Comparison of ENCODE assay signal across 8 cellular contexts in the genomic region with DNA sequence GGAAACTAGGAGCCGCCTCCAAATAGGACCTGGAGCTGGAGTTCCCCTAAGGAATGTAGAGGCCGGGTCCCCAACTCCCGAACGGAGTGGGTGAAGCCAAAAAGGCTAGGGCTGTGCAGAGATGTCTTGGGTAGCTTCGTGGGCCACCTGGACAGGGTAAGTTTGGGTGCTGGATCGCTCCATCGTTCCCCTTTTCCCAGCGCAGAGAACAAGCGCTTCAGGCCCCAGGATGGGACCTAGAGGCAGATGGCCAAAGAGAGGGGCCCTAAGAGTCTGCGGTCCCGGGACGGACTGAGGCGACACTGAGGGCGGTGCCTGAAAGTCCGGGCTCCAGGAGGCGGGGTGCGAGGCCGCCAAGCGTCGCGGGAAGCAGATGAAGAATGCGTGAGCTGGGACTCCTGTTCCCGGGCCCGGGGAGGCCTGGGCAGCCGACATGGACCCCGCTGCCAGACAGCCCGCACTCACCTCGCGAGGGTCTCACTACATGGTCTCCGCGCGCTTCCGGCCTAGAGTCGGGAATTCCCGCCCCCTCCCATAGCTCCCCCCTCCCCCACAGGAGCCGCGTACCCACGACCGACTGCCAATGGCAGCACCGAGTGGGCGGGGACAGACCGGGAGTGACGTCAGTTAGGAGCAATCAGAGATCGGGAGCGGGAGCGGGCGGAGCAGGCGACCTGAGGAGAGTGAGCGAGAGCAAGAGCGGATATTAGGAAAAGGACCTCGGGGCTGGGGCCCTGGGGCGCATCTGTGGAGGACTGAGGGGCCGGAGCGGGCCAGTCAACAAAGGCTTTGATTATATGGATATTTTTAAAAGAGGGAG. TPM values are rescaled to one million over a fixed set of nuclear protein-coding genes. Genes with fewer than 3 reads are reported as not detected.
DNase-seq lines count a peak whose midpoint lies in the region; ATAC-seq and TF ChIP-seq lines count a peak whose summit lies in the region.

A gene with protein sequence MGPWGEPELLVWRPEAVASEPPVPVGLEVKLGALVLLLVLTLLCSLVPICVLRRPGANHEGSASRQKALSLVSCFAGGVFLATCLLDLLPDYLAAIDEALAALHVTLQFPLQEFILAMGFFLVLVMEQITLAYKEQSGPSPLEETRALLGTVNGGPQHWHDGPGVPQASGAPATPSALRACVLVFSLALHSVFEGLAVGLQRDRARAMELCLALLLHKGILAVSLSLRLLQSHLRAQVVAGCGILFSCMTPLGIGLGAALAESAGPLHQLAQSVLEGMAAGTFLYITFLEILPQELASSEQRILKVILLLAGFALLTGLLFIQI (minus strand): TSS at position 508 of the 820 bp plus-strand sequence. CDS start 822 bp downstream, outside the sequence.

- H3K36me3 Mint-ChIP-seq in chondrocyte (ENCODE audit: low read depth): peaks cover 4% of the 10 kb centered on the region

- TF ChIP-seq CTCF in AG10803 (conservative IDR thresholded peaks at IDR 0.05; ENCODE audit: low read length) (no peak), chondrocyte (IDR thresholded peaks at IDR 0.05) (no peak)

- H3K4me3 Mint-ChIP-seq in chondrocyte (ENCODE audit: unreplicated experiment): peak within 1 kb of the TSS; percentile 88

- H3K4me1 Mint-ChIP-seq in chondrocyte (ENCODE audit: low read depth): peaks cover 73% of the 10 kb centered on the region

- no peaks in the 10 kb centered on the region for H3K9me3 Mint-ChIP-seq in chondrocyte (ENCODE audit: low read depth)

- DNase-seq in AG10803 (ENCODE audit: low read depth) (peak; percentile 94), NCI-H526 treated with DMSO at 0.1 percent for 48 hours (lab: John Stamatoyannopoulos, UW) (peak; percentile 100), chondrocyte (ENCODE audit: low spot score) (peak; percentile 99), kidney tubule cell (ENCODE audit: low spot score) (peak; percentile 97)
- peak; percentile 96 to 98 for DNase-seq in activated CD4-positive, alpha-beta T cell treated with anti-CD3 and anti-CD28 coated beads for 4 hours
- peak; percentile 80 to 91 for DNase-seq in stimulated activated CD4-positive, alpha-beta T cell treated with anti-CD3 and anti-CD28 coated beads, Interleukin-1b, Interleukin-23, amount 100 ng/mL, for 1 hour (ENCODE audit: low read depth in 2 of 2)

- peak; percentile 31 for ATAC-seq in HG03469 (IDR thresholded peaks at IDR 0.05; ENCODE audit: unreplicated experiment)

- peak within 1 kb of the TSS; percentile 94 for H3K27ac Mint-ChIP-seq in chondrocyte (ENCODE audit: unreplicated experiment)

- H3K4me3 ChIP-seq in AG10803 (ENCODE audit: low read length): peak within 1 kb of the TSS; percentile 86

- peak; percentile 82 for TF ChIP-seq POLR2A in GM19099 (IDR thresholded peaks at IDR 0.05; ENCODE audit: extremely low read depth, insufficient read length, low read depth)

- no peaks in the 10 kb centered on the region for H3K27me3 Mint-ChIP-seq in chondrocyte (ENCODE audit: low read depth)

RNA-seq across cellular contexts. Expression of the gene that starts here (rescaled TPM):
- 83.5 to 87.8 TPM (median 85.6 TPM) in 3 replicates for total RNA-seq in chondrocyte

Comparison
In these comparisons a context has a peak if more than half of its experiments do, and no peak if none do; other contexts are left out.
1. Peak in every context shown above with its lines: DNase-seq, ATAC-seq and H3K4me3 ChIP-seq.